In the genomic region with DNA sequence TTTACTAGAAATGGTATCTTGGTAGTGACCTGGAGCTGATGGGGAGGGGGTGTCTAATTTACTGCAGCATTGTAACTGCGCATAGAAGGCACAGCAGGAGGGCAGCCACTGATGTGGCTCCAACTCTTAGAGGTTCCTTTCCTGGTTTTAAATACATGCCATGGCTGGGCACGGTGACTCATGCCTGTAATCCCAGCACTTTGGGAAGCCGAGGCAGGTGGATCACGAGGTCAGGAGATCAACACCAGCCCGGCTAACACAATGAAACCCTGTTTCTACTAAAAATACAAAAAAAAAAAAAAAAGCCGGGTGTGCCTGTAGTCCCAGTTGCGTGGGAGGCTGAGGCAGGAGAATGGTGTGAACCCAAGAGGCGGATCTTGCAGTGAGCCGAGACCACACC, we compare ENCODE assay signal across 21 cellular contexts.
"Had no signal": no experiment of that assay in that cellular context is flagged by ENCODE, and none has a peak within 500 bp of the region (broad histone marks: within the 10 kb centered on the region; RNA-seq: fewer than 3 reads in every experiment).

No MANE protein-coding gene starts in this region.

- H3K4me1 ChIP-seq: lower lobe of right lung, right atrium auricular region, testis, tibial artery had no signal

- H3K4me3 ChIP-seq: dorsolateral prefrontal cortex, lower lobe of right lung, prostate gland, right atrium auricular region, sigmoid colon, skin epidermis, spleen, testis, tibial artery had no signal

- H3K27ac Mint-ChIP-seq: immature natural killer cell; naive thymus-derived CD8-positive, alpha-beta T cell; nephron progenitor cell; stimulated activated memory B cell treated with anti-CD40 and anti-IgM and Interleukin-4, amounts not matched to agents 10 μg/mL and 1 μg/mL and 100 μg/mL, for 72 hours; type B pancreatic cell had no signal

- H3K9me3 ChIP-seq: lower lobe of right lung, prostate gland, right atrium auricular region, sigmoid colon, testis, tibial artery had no signal

- H3K27me3 ChIP-seq: right atrium auricular region, sigmoid colon, testis, tibial artery had no signal

- H3K36me3 Mint-ChIP-seq: type B pancreatic cell had no signal

- H3K36me3 ChIP-seq: lower lobe of right lung, prostate gland, right atrium auricular region, sigmoid colon, spleen, tibial artery had no signal

- DNase-seq: dorsolateral prefrontal cortex; effector CD4-positive, alpha-beta T cell; hypothalamus; immature natural killer cell; left ventricle myocardium superior; lower lobe of right lung; naive thymus-derived CD8-positive, alpha-beta T cell; nephron progenitor cell; nucleus accumbens; sigmoid colon; spleen; stimulated activated CD4-positive, alpha-beta T cell treated with anti-CD3 and anti-CD28 coated beads, Interleukin-4, amount 100 ng/mL, for 4 hours; stimulated activated naive CD8-positive, alpha-beta T cell treated with anti-CD3 and anti-CD28 coated beads, Interleukin-15, Interleukin-2, amounts not matched to agents 100 U/mL and 50 U/mL, for 24 hours; substantia nigra; testis; tibial artery had no signal

- H3K27ac ChIP-seq: dorsolateral prefrontal cortex, lower lobe of right lung, prostate gland, right atrium auricular region, sigmoid colon, skin epidermis, spleen, testis, tibial artery had no signal

- ATAC-seq: left ventricle myocardium superior; lower lobe of right lung; naive thymus-derived CD8-positive, alpha-beta T cell; stimulated activated memory B cell treated with anti-CD40 and anti-IgM and Interleukin-4, amounts not matched to agents 10 μg/mL and 1 μg/mL and 100 μg/mL, for 72 hours; stimulated activated naive CD8-positive, alpha-beta T cell treated with anti-CD3 and anti-CD28 coated beads, Interleukin-15, Interleukin-2, amounts not matched to agents 100 U/mL and 50 U/mL, for 24 hours had no signal

- H3K27me3 Mint-ChIP-seq: type B pancreatic cell had no signal

- H3K4me3 Mint-ChIP-seq: immature natural killer cell; naive thymus-derived CD8-positive, alpha-beta T cell; nephron progenitor cell; stimulated activated memory B cell treated with anti-CD40 and anti-IgM and Interleukin-4, amounts not matched to agents 10 μg/mL and 1 μg/mL and 100 μg/mL, for 72 hours; type B pancreatic cell had no signal
